ENCODE assay signal across 8 cellular contexts in genomic region chr10:84540617-84541288, GRCh38.
DNase-seq lines count a peak whose midpoint lies in the region; ATAC-seq and TF ChIP-seq lines count a peak whose summit lies in the region.

No MANE protein-coding gene starts in this region.

- peak; percentile 16 to 25 for DNase-seq in SHP77 (lab: John Stamatoyannopoulos, UW)
- DNase-seq in SHP77 treated with DMSO at 0.1 percent for 48 hours (lab: John Stamatoyannopoulos, UW), result no peak
- DNase-seq in NCI-H345 treated with DMSO at 0.1 percent for 48 hours (lab: John Stamatoyannopoulos, UW; ENCODE audit: unreplicated experiment), result peak; percentile 32
- DNase-seq in activated T-cell treated with anti-CD3 and anti-CD28 coated beads, Interleukin-2, amount 50 U/mL, for 4 hours, result peak; percentile 65
- DNase-seq in fibroblast of lung (ENCODE audit: low read depth in 2 of 2), result peak; percentile 41 to 54
- DNase-seq in stimulated activated naive CD8-positive, alpha-beta T cell treated with anti-CD3 and anti-CD28 coated beads, Interleukin-15, Interleukin-2, amounts not matched to agents 100 U/mL and 50 U/mL, for 24 hours, result peak; percentile 82

- H3K4me1 Mint-ChIP-seq in activated T-cell treated with anti-CD3 and anti-CD28 coated beads, Interleukin-2, amount 50 U/mL, for 4 hours (ENCODE audit: low read depth), result peaks cover 11% of the 10 kb centered on the region
- H3K4me1 Mint-ChIP-seq in nephron, result peaks cover 33% of the 10 kb centered on the region

- H3K36me3 ChIP-seq in fibroblast of lung (ENCODE audit: control insufficient read depth, insufficient read depth, low read length), result no peaks in the 10 kb centered on the region

- peak; percentile 93 for ATAC-seq in HG02885 (IDR thresholded peaks at IDR 0.05; ENCODE audit: poor library complexity, unreplicated experiment)
- ATAC-seq in activated T-cell treated with anti-CD3 and anti-CD28 coated beads, Interleukin-2, amount 50 U/mL, for 4 hours, result peak; percentile 84 to 85
- peak; percentile 66 for ATAC-seq in stimulated activated naive CD8-positive, alpha-beta T cell treated with anti-CD3 and anti-CD28 coated beads, Interleukin-15, Interleukin-2, amounts not matched to agents 100 U/mL and 50 U/mL, for 24 hours

- H2AFZ ChIP-seq in fibroblast of lung (ENCODE audit: low read length), result peak overlapping the region; percentile 74

- no peaks in the 10 kb centered on the region for H3K9me3 ChIP-seq in fibroblast of lung (ENCODE audit: control insufficient read depth, insufficient read depth, low read depth, low read length)

- TF ChIP-seq CTCF in fibroblast of lung (conservative IDR thresholded peaks at IDR 0.05 in 1 of 2, IDR thresholded peaks at IDR 0.05 in 1 of 2; ENCODE audit: low read depth in 1 of 2, low read length in 2 of 2) (peak; percentile 74 to 79), nephron (IDR thresholded peaks at IDR 0.05; ENCODE audit: unreplicated experiment in 3 of 3) (peak; percentile 77 to 89 (median 79))

- H3K27ac ChIP-seq in fibroblast of lung (ENCODE audit: insufficient read depth, low read length), result peak overlapping the region; percentile 78

- H3K27me3 Mint-ChIP-seq in activated T-cell treated with anti-CD3 and anti-CD28 coated beads, Interleukin-2, amount 50 U/mL, for 4 hours (ENCODE audit: low read depth), result peaks cover 25% of the 10 kb centered on the region
- H3K27me3 Mint-ChIP-seq in nephron (ENCODE audit: low read depth), result peaks cover 33% of the 10 kb centered on the region

- no peaks in the 10 kb centered on the region for H4K20me1 ChIP-seq in fibroblast of lung (ENCODE audit: control insufficient read depth, extremely low read depth, insufficient read depth, low read length)

- no peak overlapping the region for H3K27ac Mint-ChIP-seq in nephron

- peaks cover 7% of the 10 kb centered on the region for H3K4me1 ChIP-seq in fibroblast of lung (ENCODE audit: control insufficient read depth, extremely low read depth, insufficient read depth, low read length)

- H3K9me3 Mint-ChIP-seq in activated T-cell treated with anti-CD3 and anti-CD28 coated beads, Interleukin-2, amount 50 U/mL, for 4 hours, result no peaks in the 10 kb centered on the region
- H3K9me3 Mint-ChIP-seq in nephron, result no peaks in the 10 kb centered on the region

- no peaks in the 10 kb centered on the region for H3K79me2 ChIP-seq in fibroblast of lung (ENCODE audit: control insufficient read depth, insufficient read depth, low read length)

- H3K4me3 ChIP-seq in fibroblast of lung (replicated peaks in 1 of 4; ENCODE audit: control extremely low read depth in 1 of 4, insufficient read depth in 1 of 4, low read depth in 3 of 4, low read length in 4 of 4), result peak overlapping the region; percentile 24 to 51 (median 41)

- peak overlapping the region; percentile 79 for H3K4me2 ChIP-seq in fibroblast of lung (ENCODE audit: extremely low read depth, insufficient read depth, low read length)

- peak overlapping the region; percentile 74 for H3K4me3 Mint-ChIP-seq in activated T-cell treated with anti-CD3 and anti-CD28 coated beads, Interleukin-2, amount 50 U/mL, for 4 hours
- peak overlapping the region; percentile 59 to 70 (median 64) for H3K4me3 Mint-ChIP-seq in nephron

- H3K27me3 ChIP-seq in fibroblast of lung (ENCODE audit: control insufficient read depth, insufficient read depth, low read length), result no peaks in the 10 kb centered on the region

- peak overlapping the region; percentile 58 for H3K9ac ChIP-seq in fibroblast of lung (ENCODE audit: insufficient read depth, low read length)

- no peaks in the 10 kb centered on the region for H3K36me3 Mint-ChIP-seq in activated T-cell treated with anti-CD3 and anti-CD28 coated beads, Interleukin-2, amount 50 U/mL, for 4 hours (ENCODE audit: insufficient read depth)
- H3K36me3 Mint-ChIP-seq in nephron (ENCODE audit: low read depth), result no peaks in the 10 kb centered on the region
